In genomic region chr9:71001780-71002386, GRCh38 we compare ENCODE assay signal across 9 cellular contexts.
DNase-seq lines count a peak whose midpoint lies in the region; ATAC-seq, FAIRE-seq and TF ChIP-seq lines count a peak whose summit lies in the region.
"Had no signal": no experiment of that assay in that cellular context is flagged by ENCODE, and none has a peak within 500 bp of the region (broad histone marks: within the 10 kb centered on the region; RNA-seq: fewer than 3 reads in every experiment).

No MANE protein-coding gene starts in this region.

- H3K9me3 ChIP-seq in hepatocyte (ENCODE audit: low read depth) = peaks cover 14% of the 10 kb centered on the region

- H3K27ac ChIP-seq in hepatocyte = no peak overlapping the region
- H3K27ac ChIP-seq: BLaER1 treated with 17β-estradiol and CSF1 and Interleukin-3, amounts not matched to agents 10 nM and 100 nM had no signal

- no peaks in the 10 kb centered on the region for H4K20me1 ChIP-seq in hepatocyte (ENCODE audit: insufficient read depth, poor library complexity, severe bottlenecking)
- H4K20me1 ChIP-seq: BLaER1 treated with 17β-estradiol and CSF1 and Interleukin-3, amounts not matched to agents 10 nM and 100 nM had no signal

- H3K9me2 ChIP-seq in hepatocyte (replicated peaks; ENCODE audit: insufficient read depth) = no peaks in the 10 kb centered on the region

- FAIRE-seq in RCC 7860 (lab: Jason Lieb, UNC) = no peak

- DNase-seq in NCI-H146 (lab: John Stamatoyannopoulos, UW) (peak; percentile 3), NCI-H146 treated with DMSO at 0.1 percent for 48 hours (lab: John Stamatoyannopoulos, UW; ENCODE audit: unreplicated experiment) (no peak), RCC 7860 (ENCODE audit: low spot score) (peak; percentile 15), hepatocyte (ENCODE audit: low spot score) (peak; percentile 56)

- no peaks in the 10 kb centered on the region for H3K4me1 ChIP-seq in hepatocyte (ENCODE audit: insufficient read depth)
- H3K4me1 ChIP-seq: BLaER1 treated with 17β-estradiol and CSF1 and Interleukin-3, amounts not matched to agents 10 nM and 100 nM had no signal

- no peak overlapping the region for H3K4me3 ChIP-seq in hepatocyte
- H3K4me3 ChIP-seq: BLaER1 treated with 17β-estradiol and CSF1 and Interleukin-3, amounts not matched to agents 10 nM and 100 nM had no signal

- no peaks in the 10 kb centered on the region for H3K36me3 ChIP-seq in hepatocyte (replicated peaks; ENCODE audit: insufficient read depth, low read depth)
- H3K36me3 ChIP-seq: BLaER1 treated with 17β-estradiol and CSF1 and Interleukin-3, amounts not matched to agents 10 nM and 100 nM had no signal

- 79% methylated on average over 5 of the region's 5 CpGs for WGBS in hepatocyte (ENCODE audit: low lambda C conversion rate, missing lambda C conversion rate)

- peak; percentile 68 for ATAC-seq in HG02884 (IDR thresholded peaks at IDR 0.05; ENCODE audit: unreplicated experiment)
- ATAC-seq in GM21360 (IDR thresholded peaks at IDR 0.05; ENCODE audit: unreplicated experiment) = no peak
- ATAC-seq in esophagus mucosa = no peak
- ATAC-seq in HG02588 (IDR thresholded peaks at IDR 0.05; ENCODE audit: unreplicated experiment) = no peak

- H3K27me3 ChIP-seq in hepatocyte = no peaks in the 10 kb centered on the region
- H3K27me3 ChIP-seq: BLaER1 treated with 17β-estradiol and CSF1 and Interleukin-3, amounts not matched to agents 10 nM and 100 nM had no signal

- no peak overlapping the region for H3K4me2 ChIP-seq in hepatocyte
- H3K4me2 ChIP-seq: BLaER1 treated with 17β-estradiol and CSF1 and Interleukin-3, amounts not matched to agents 10 nM and 100 nM had no signal

- H2AFZ ChIP-seq in hepatocyte = no peak overlapping the region

- H3K79me2 ChIP-seq in hepatocyte = no peaks in the 10 kb centered on the region

- peak; percentile 53 for TF ChIP-seq CTCF in hepatocyte (IDR thresholded peaks at IDR 0.05; ENCODE audit: poor library complexity)
